Comparison of ENCODE assay signal across 3 cellular contexts in genomic region chr16:50991436-50991835, GRCh38.
"Had no signal": no experiment of that assay in that cellular context is flagged by ENCODE, and none has a peak within 500 bp of the region (broad histone marks: within the 10 kb centered on the region; RNA-seq: fewer than 3 reads in every experiment).

No MANE protein-coding gene starts in this region.

- H3K4me3 ChIP-seq: GM12878 had no signal

- ATAC-seq: GM12878 had no signal

- DNase-seq: GDM1, GF-D8 had no signal
